8 cellular contexts compared by ENCODE assay signal in the genomic region with DNA sequence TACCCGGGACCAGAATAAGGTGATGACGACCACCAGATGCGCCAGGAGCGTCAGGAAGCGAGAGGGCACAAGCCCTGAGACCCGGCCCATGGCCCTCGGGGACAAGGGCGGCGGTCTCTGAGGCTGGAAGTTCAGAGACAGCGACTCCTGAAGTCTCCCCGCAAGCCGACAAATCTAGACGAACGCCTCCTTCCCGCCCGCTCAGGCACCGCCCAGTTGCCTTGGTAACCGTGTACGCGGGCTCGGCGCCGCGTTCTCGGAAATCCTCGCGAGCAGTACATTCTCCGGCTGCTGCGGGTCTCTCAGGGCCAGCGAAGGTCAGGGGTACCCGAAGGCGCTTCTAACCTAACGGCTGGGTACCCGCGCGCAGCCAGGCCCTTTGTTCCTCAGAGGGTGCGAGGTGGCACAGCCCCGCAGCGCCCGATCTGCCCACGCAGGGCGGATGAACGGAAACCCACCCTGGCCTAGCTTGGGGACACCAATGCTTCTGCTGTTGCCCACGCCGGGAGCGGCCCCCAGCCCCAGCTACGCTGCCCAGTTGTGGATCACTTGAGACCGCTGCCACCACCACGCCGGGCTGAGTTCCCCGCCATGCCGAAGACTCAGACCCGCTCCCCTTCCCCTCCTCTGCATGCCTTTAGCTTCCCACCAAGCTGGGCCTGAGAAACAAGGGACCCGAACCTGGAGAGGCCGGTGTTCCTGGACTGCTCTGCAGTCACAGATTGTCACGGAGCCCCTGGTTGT. TPM values are rescaled to one million over a fixed set of nuclear protein-coding genes. Genes with fewer than 3 reads are reported as not detected.
DNase-seq lines count a peak whose midpoint lies in the region; ATAC-seq and TF ChIP-seq lines count a peak whose summit lies in the region.

A gene (minus strand): TSS at position 184 of the 744 bp plus-strand sequence. CDS start 94 bp downstream, at position 90.

- WGBS in esophagus squamous epithelium, 2 donors: 0% methylated on average over 8 to 10 of the region's 56 CpGs

- peaks cover 57% of the 10 kb centered on the region for H3K4me1 Mint-ChIP-seq in activated T-cell treated with anti-CD3 and anti-CD28 coated beads, Interleukin-2, amount 50 U/mL, for 72 hours (ENCODE audit: low read depth)
- peaks cover 29 to 49% of the 10 kb centered on the region in 2 donors for H3K4me1 Mint-ChIP-seq in stimulated activated naive B cell treated with anti-CD40 and anti-IgM and Interleukin-4, amounts not matched to agents 10 μg/mL and 1 μg/mL and 100 μg/mL, for 72 hours

- TF ChIP-seq CTCF in Peyer's patch (IDR thresholded peaks at IDR 0.05): no peak
- TF ChIP-seq CTCF in esophagus squamous epithelium (IDR thresholded peaks at IDR 0.05): no peak

- no peaks in the 10 kb centered on the region for H3K27me3 Mint-ChIP-seq in activated T-cell treated with anti-CD3 and anti-CD28 coated beads, Interleukin-2, amount 50 U/mL, for 72 hours (ENCODE audit: low read depth)
- H3K27me3 Mint-ChIP-seq in stimulated activated naive B cell treated with anti-CD40 and anti-IgM and Interleukin-4, amounts not matched to agents 10 μg/mL and 1 μg/mL and 100 μg/mL, for 72 hours: no peaks in the 10 kb centered on the region

- H3K4me1 ChIP-seq in HUES6 (ENCODE audit: control insufficient read depth, insufficient read depth, low read length): peaks cover 24% of the 10 kb centered on the region
- H3K4me1 ChIP-seq in Peyer's patch: peaks cover 6 to 28% (median 9%) of the 10 kb centered on the region in 4 donors
- peaks cover 21 to 44% (median 32%) of the 10 kb centered on the region in 3 donors for H3K4me1 ChIP-seq in esophagus squamous epithelium
- H3K4me1 ChIP-seq in muscle layer of duodenum (ENCODE audit: control insufficient read depth in 1 of 2, insufficient read depth in 2 of 2, low read length in 2 of 2): peaks cover 0 to 25% of the 10 kb centered on the region in 2 donors

- H3K27ac ChIP-seq in HUES6 (ENCODE audit: low read depth, low read length): peak within 1 kb of the TSS; percentile 62; the same call in 1 of the 2 replicates
- H3K27ac ChIP-seq in Peyer's patch: peak within 1 kb of the TSS; percentile 57 to 82 (median 74)
- peak within 1 kb of the TSS; percentile 85 to 96 (median 88) for H3K27ac ChIP-seq in esophagus squamous epithelium
- peak within 1 kb of the TSS; percentile 58 for H3K27ac ChIP-seq in muscle layer of duodenum (ENCODE audit: low read length)

- H3K36me3 ChIP-seq in HUES6 (ENCODE audit: control insufficient read depth, insufficient read depth, low read length): no peaks in the 10 kb centered on the region
- H3K36me3 ChIP-seq in Peyer's patch: no peaks in the 10 kb centered on the region
- no peaks in the 10 kb centered on the region for H3K36me3 ChIP-seq in esophagus squamous epithelium
- H3K36me3 ChIP-seq in muscle layer of duodenum (ENCODE audit: control insufficient read depth in 1 of 2, insufficient read depth in 2 of 2, low read length in 2 of 2): no peaks in the 10 kb centered on the region

- no peaks in the 10 kb centered on the region for H3K9me3 ChIP-seq in HUES6 (ENCODE audit: control insufficient read depth, insufficient read depth, low read depth, low read length)
- H3K9me3 ChIP-seq in Peyer's patch: no peaks in the 10 kb centered on the region
- H3K9me3 ChIP-seq in esophagus squamous epithelium: no peaks in the 10 kb centered on the region
- no peaks in the 10 kb centered on the region for H3K9me3 ChIP-seq in muscle layer of duodenum (ENCODE audit: control insufficient read depth in 1 of 2, low read length in 2 of 2)

- no peaks in the 10 kb centered on the region for H3K9me3 Mint-ChIP-seq in activated T-cell treated with anti-CD3 and anti-CD28 coated beads, Interleukin-2, amount 50 U/mL, for 72 hours
- H3K9me3 Mint-ChIP-seq in stimulated activated naive B cell treated with anti-CD40 and anti-IgM and Interleukin-4, amounts not matched to agents 10 μg/mL and 1 μg/mL and 100 μg/mL, for 72 hours: no peaks in the 10 kb centered on the region

- peak within 1 kb of the TSS; percentile 89 for H3K27ac Mint-ChIP-seq in activated T-cell treated with anti-CD3 and anti-CD28 coated beads, Interleukin-2, amount 50 U/mL, for 72 hours
- H3K27ac Mint-ChIP-seq in stimulated activated naive B cell treated with anti-CD40 and anti-IgM and Interleukin-4, amounts not matched to agents 10 μg/mL and 1 μg/mL and 100 μg/mL, for 72 hours: peak within 1 kb of the TSS; percentile 92

- TF ChIP-seq POLR2A in Peyer's patch (IDR thresholded peaks at IDR 0.05) (peak in 1 of 2 donors; percentile 41), esophagus squamous epithelium (IDR thresholded peaks at IDR 0.05) (peak in 1 of 4 donors; percentile 72)

- H3K4me3 ChIP-seq in HUES6 (ENCODE audit: low read depth, low read length): peak within 1 kb of the TSS; percentile 86
- peak within 1 kb of the TSS; percentile 47 to 62 (median 58) for H3K4me3 ChIP-seq in Peyer's patch
- H3K4me3 ChIP-seq in esophagus squamous epithelium: peak within 1 kb of the TSS; percentile 60 to 85 (median 67)
- H3K4me3 ChIP-seq in muscle layer of duodenum (ENCODE audit: low read depth in 1 of 2, low read length in 2 of 2): peak within 1 kb of the TSS; percentile 75 to 79

- peak; percentile 79 for DNase-seq in A172 (ENCODE audit: low spot score)
- peak; percentile 88 to 96 (median 90) for DNase-seq in Peyer's patch
- DNase-seq in activated T-cell treated with anti-CD3 and anti-CD28 coated beads, Interleukin-2, amount 50 U/mL, for 72 hours: peak; percentile 89 to 92
- no peak for DNase-seq in esophagus squamous epithelium (lab: John Stamatoyannopoulos, UW)
- peak; percentile 82 for DNase-seq in stimulated activated naive B cell treated with anti-CD40 and anti-IgM and Interleukin-4, amounts not matched to agents 10 μg/mL and 1 μg/mL and 100 μg/mL, for 72 hours

- intact Hi-C loops in esophagus squamous epithelium (cut with DNase I): no loop called here

- H3K36me3 Mint-ChIP-seq in activated T-cell treated with anti-CD3 and anti-CD28 coated beads, Interleukin-2, amount 50 U/mL, for 72 hours (ENCODE audit: insufficient read depth in 2 of 2): peaks cover 0 to 2% of the 10 kb centered on the region in 2 donors
- peaks cover 0 to 3% of the 10 kb centered on the region in 2 donors for H3K36me3 Mint-ChIP-seq in stimulated activated naive B cell treated with anti-CD40 and anti-IgM and Interleukin-4, amounts not matched to agents 10 μg/mL and 1 μg/mL and 100 μg/mL, for 72 hours

- peak; percentile 32 for ATAC-seq in GM18861 (IDR thresholded peaks at IDR 0.05; ENCODE audit: unreplicated experiment)
- ATAC-seq in activated T-cell treated with anti-CD3 and anti-CD28 coated beads, Interleukin-2, amount 50 U/mL, for 72 hours (replicated peaks in 1 of 2): peak; percentile 41 to 51
- peak; percentile 47 to 63 for ATAC-seq in stimulated activated naive B cell treated with anti-CD40 and anti-IgM and Interleukin-4, amounts not matched to agents 10 μg/mL and 1 μg/mL and 100 μg/mL, for 72 hours (replicated peaks)

- peak within 1 kb of the TSS; percentile 93 for H3K9ac ChIP-seq in HUES6 (ENCODE audit: low read length)

- H3K4me3 Mint-ChIP-seq in activated T-cell treated with anti-CD3 and anti-CD28 coated beads, Interleukin-2, amount 50 U/mL, for 72 hours: peak within 1 kb of the TSS; percentile 84 to 97
- H3K4me3 Mint-ChIP-seq in stimulated activated naive B cell treated with anti-CD40 and anti-IgM and Interleukin-4, amounts not matched to agents 10 μg/mL and 1 μg/mL and 100 μg/mL, for 72 hours: peak within 1 kb of the TSS; percentile 85 to 93

- no peaks in the 10 kb centered on the region for H3K27me3 ChIP-seq in HUES6 (ENCODE audit: control insufficient read depth, insufficient read depth, low read length)
- H3K27me3 ChIP-seq in Peyer's patch: no peaks in the 10 kb centered on the region
- H3K27me3 ChIP-seq in esophagus squamous epithelium: no peaks in the 10 kb centered on the region
- no peaks in the 10 kb centered on the region for H3K27me3 ChIP-seq in muscle layer of duodenum (ENCODE audit: low read depth, low read length)

RNA-seq across cellular contexts. Expression of the gene that starts here (rescaled TPM):
- total RNA-seq in A172 (2014; rRNA removed; shearing (Covaris generic)): 35.8 and 39.3 TPM in 2 replicates
- total RNA-seq in Peyer's patch (10 to 100 TPM in 3 of 4 donors, 1 to 10 TPM in 1; 6.5 to 27.2 (median 16.4) TPM), esophagus squamous epithelium (10 to 100 TPM; 12.7 to 21.7 (median 15.5) TPM)
- total RNA-seq in activated T-cell treated with anti-CD3 and anti-CD28 coated beads, Interleukin-2, amount 50 U/mL, for 72 hours: 10 to 100 TPM; 45.1 to 50.8 TPM
